Comparison of ENCODE assay signal across 30 cellular contexts in the genomic region with DNA sequence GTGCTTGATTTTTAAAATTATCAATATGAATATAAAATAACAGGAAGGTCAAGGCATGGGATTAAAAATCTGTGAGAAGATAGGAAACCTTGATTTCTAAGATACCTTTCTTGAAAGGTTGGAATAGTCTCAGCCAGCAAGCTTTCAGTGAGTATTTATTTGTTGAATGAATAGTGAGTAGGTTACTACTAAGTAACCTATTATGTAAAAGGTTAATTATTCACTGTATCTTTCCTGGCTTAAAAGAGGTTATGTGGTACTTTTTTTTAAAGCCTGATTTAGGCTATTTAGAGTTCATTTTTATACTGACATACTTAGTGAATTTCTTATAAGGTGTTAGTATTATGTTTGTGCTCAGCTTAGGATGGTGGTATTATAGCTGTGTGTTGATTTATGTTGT.
DNase-seq lines count a peak whose midpoint lies in the region; ATAC-seq and TF ChIP-seq lines count a peak whose summit lies in the region.
"Had no signal": no experiment of that assay in that cellular context is flagged by ENCODE, and none has a peak within 500 bp of the region (broad histone marks: within the 10 kb centered on the region; RNA-seq: fewer than 3 reads in every experiment).

No MANE protein-coding gene starts in this region.

- H3K4me3 ChIP-seq in breast epithelium = no peak overlapping the region
- H3K4me3 ChIP-seq: adrenal gland, lung, neural progenitor cell, tibial artery had no signal

- H3K9me3 Mint-ChIP-seq in immature natural killer cell = peaks cover 0 to 5% (median 1%) of the 10 kb centered on the region in 6 donors
- H3K9me3 Mint-ChIP-seq: activated T-cell treated with anti-CD3 and anti-CD28 coated beads, Interleukin-2, amount 50 U/mL, for 4 hours; T-helper 2 cell treated with Interferon-gamma antibody and Interleukin-4, amounts not matched to agents 5 μg/mL and 100 μg/mL, for 36 hours had no signal

- H3K9me3 ChIP-seq in breast epithelium = no peaks in the 10 kb centered on the region
- H3K9me3 ChIP-seq: adrenal gland, tibial artery had no signal

- TF ChIP-seq CTCF in breast epithelium (IDR thresholded peaks at IDR 0.05) = no peak

- H3K27ac ChIP-seq in breast epithelium = no peak overlapping the region
- H3K27ac ChIP-seq: adrenal gland, brain microvascular endothelial cell, foreskin keratinocyte, neural progenitor cell, tibial artery had no signal

- intact Hi-C loops in breast epithelium (cut with DNase I; ENCODE audit: low total_unique reads) = no loop called here

- no peaks in the 10 kb centered on the region for H3K4me1 ChIP-seq in breast epithelium
- H3K4me1 ChIP-seq: neural progenitor cell, tibial artery had no signal

- H3K4me3 Mint-ChIP-seq in immature natural killer cell = no peak overlapping the region
- H3K4me3 Mint-ChIP-seq: activated T-cell treated with anti-CD3 and anti-CD28 coated beads, Interleukin-2, amount 50 U/mL, for 4 hours; neural progenitor cell; stimulated activated naive CD8-positive, alpha-beta T cell treated with anti-CD3 and anti-CD28 coated beads, Interleukin-15, amount 100 ng/mL, for 72 hours; T-helper 2 cell treated with Interferon-gamma antibody and Interleukin-4, amounts not matched to agents 5 μg/mL and 100 μg/mL, for 36 hours had no signal

- TF ChIP-seq POLR2A in breast epithelium (IDR thresholded peaks at IDR 0.05) = no peak

- ATAC-seq in GM18511 (IDR thresholded peaks at IDR 0.05; ENCODE audit: unreplicated experiment) = peak; percentile 68
- ATAC-seq in GM21423 (IDR thresholded peaks at IDR 0.05; ENCODE audit: unreplicated experiment) = peak; percentile 60
- ATAC-seq in HG03432 (IDR thresholded peaks at IDR 0.05; ENCODE audit: unreplicated experiment) = peak; percentile 68
- ATAC-seq: activated T-cell treated with anti-CD3 and anti-CD28 coated beads, Interleukin-2, amount 50 U/mL, for 4 hours; esophagus mucosa; foreskin keratinocyte; HCT116; Right ventricle myocardium inferior; stimulated activated naive CD8-positive, alpha-beta T cell treated with anti-CD3 and anti-CD28 coated beads, Interleukin-15, amount 100 ng/mL, for 72 hours had no signal

- H3K36me3 ChIP-seq in breast epithelium = no peaks in the 10 kb centered on the region
- H3K36me3 ChIP-seq: adrenal gland, brain microvascular endothelial cell had no signal

- DNase-seq in left kidney (ENCODE audit: low read depth, low spot score) (peak; percentile 67), immature natural killer cell (no peak), breast epithelium (ENCODE audit: low spot score in 2 of 2) (no peak), NCI-H748 treated with DMSO at 0.1 percent for 48 hours (lab: John Stamatoyannopoulos, UW) (no peak), NCI-H748 (lab: John Stamatoyannopoulos, UW; ENCODE audit: unreplicated experiment) (no peak)
- DNase-seq: activated CD4-positive, alpha-beta T cell treated with anti-CD3 and anti-CD28 coated beads for 4 hours; activated naive CD4-positive, alpha-beta T cell; activated T-cell treated with anti-CD3 and anti-CD28 coated beads, Interleukin-2, amount 50 U/mL, for 4 hours; adrenal gland; brain microvascular endothelial cell; C1 segment of cervical spinal cord; effector memory CD4-positive, alpha-beta T cell; foreskin keratinocyte; hippocampal formation; Kasumi-1; MV-4-11; NCI-H187; NCI-H2227 treated with DMSO at 0.1 percent for 48 hours; OCI-M1; stimulated activated naive CD8-positive, alpha-beta T cell treated with anti-CD3 and anti-CD28 coated beads, Interleukin-15, amount 100 ng/mL, for 72 hours; tibial artery had no signal

- H3K27me3 Mint-ChIP-seq in immature natural killer cell (ENCODE audit: low read depth in 3 of 3) = peaks cover 0 to 2% (median 0%) of the 10 kb centered on the region in 3 donors
- H3K27me3 Mint-ChIP-seq: stimulated activated naive CD8-positive, alpha-beta T cell treated with anti-CD3 and anti-CD28 coated beads, Interleukin-15, amount 100 ng/mL, for 72 hours had no signal

- H3K27ac Mint-ChIP-seq in immature natural killer cell = no peak overlapping the region
- H3K27ac Mint-ChIP-seq: neural progenitor cell; T-helper 2 cell treated with Interferon-gamma antibody and Interleukin-4, amounts not matched to agents 5 μg/mL and 100 μg/mL, for 36 hours had no signal

- H3K4me1 Mint-ChIP-seq in immature natural killer cell = no peaks in the 10 kb centered on the region
- H3K4me1 Mint-ChIP-seq: neural progenitor cell; stimulated activated naive CD8-positive, alpha-beta T cell treated with anti-CD3 and anti-CD28 coated beads, Interleukin-15, amount 100 ng/mL, for 72 hours had no signal

- no peaks in the 10 kb centered on the region for H3K36me3 Mint-ChIP-seq in immature natural killer cell

- no peaks in the 10 kb centered on the region for H3K27me3 ChIP-seq in breast epithelium
- H3K27me3 ChIP-seq: adrenal gland, brain microvascular endothelial cell, foreskin keratinocyte, neural progenitor cell, tibial artery had no signal
